In the genomic region with DNA sequence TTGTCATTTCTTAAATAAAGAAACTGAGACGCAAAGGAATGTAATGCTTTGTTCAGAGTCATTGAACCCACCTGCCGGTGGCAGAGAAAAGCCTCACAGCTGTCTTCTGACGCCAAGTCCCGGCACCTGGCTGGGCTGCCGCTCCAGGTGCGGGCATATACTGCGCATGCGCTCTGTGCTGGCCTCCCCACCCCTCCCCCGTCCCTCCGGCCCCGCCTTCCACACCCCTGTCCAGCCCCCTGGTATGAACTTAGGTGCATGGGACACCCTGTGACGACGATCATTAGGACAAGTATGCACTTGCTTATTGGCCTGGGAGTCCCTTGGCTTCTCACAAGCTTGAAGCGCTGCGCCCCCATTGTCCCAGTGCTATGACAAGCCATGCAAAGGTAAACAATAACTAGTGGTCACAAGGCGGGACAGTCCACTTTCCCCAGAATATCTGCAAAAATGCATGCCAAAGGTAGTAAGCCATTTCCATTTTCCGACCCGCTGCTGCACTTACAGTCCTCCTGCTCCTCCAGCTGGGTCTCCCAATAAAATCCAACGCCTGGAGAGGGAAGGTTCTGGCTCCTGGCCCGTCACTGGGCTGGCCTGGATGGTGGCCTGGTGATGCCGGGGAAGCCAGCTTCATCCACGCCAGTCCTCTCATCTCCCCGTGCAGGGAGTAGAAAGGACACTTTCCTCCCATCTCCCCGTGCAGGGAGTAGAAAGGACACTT, we compare ENCODE assay signal across 1 cellular context.
TF ChIP-seq lines count a peak whose summit lies in the region.

No MANE protein-coding gene starts in this region.

TF ChIP-seq in HepG2, 621 proteins besides CTCF, POLR2A, EP300 and RAD21 (continued from another document and continues in another):
- TF ChIP-seq, protein P1, sequence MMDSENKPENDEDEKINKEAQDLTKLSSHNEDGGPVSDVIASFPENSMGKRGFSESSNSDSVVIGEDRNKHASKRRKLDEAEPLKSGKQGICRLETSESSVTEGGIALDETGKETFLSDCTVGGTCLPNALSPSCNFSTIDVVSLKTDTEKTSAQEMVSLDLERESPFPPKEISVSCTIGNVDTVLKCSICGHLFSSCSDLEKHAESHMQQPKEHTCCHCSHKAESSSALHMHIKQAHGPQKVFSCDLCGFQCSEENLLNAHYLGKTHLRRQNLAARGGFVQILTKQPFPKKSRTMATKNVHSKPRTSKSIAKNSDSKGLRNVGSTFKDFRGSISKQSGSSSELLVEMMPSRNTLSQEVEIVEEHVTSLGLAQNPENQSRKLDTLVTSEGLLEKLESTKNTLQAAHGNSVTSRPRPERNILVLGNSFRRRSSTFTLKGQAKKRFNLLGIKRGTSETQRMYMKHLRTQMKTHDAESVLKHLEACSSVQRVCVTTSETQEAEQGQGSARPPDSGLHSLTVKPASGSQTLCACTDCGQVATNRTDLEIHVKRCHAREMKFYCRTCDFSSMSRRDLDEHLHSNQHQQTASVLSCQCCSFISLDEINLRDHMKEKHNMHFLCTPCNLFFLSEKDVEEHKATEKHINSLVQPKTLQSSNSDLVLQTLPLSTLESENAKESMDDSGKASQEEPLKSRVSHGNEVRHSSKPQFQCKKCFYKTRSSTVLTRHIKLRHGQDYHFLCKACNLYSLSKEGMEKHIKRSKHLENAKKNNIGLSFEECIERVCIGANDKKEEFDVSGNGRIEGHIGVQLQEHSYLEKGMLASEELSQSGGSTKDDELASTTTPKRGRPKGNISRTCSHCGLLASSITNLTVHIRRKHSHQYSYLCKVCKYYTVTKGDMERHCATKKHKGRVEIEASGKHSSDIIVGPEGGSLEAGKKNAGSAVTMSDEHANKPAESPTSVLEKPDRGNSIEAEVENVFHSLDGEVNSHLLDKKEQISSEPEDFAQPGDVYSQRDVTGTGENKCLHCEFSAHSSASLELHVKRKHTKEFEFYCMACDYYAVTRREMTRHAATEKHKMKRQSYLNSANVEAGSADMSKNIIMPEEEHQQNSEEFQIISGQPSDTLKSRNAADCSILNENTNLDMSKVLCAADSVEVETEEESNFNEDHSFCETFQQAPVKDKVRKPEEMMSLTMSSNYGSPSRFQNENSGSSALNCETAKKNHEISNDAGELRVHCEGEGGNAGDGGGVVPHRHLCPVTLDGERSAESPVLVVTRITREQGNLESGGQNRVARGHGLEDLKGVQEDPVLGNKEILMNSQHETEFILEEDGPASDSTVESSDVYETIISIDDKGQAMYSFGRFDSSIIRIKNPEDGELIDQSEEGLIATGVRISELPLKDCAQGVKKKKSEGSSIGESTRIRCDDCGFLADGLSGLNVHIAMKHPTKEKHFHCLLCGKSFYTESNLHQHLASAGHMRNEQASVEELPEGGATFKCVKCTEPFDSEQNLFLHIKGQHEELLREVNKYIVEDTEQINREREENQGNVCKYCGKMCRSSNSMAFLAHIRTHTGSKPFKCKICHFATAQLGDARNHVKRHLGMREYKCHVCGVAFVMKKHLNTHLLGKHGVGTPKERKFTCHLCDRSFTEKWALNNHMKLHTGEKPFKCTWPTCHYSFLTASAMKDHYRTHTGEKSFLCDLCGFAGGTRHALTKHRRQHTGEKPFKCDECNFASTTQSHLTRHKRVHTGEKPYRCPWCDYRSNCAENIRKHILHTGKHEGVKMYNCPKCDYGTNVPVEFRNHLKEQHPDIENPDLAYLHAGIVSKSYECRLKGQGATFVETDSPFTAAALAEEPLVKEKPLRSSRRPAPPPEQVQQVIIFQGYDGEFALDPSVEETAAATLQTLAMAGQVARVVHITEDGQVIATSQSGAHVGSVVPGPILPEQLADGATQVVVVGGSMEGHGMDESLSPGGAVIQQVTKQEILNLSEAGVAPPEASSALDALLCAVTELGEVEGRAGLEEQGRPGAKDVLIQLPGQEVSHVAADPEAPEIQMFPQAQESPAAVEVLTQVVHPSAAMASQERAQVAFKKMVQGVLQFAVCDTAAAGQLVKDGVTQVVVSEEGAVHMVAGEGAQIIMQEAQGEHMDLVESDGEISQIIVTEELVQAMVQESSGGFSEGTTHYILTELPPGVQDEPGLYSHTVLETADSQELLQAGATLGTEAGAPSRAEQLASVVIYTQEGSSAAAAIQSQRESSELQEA (CRISPR knock-in tag; IDR thresholded peaks at IDR 0.05; ENCODE audit: not compliant biosample characterization), result no peak
- TF ChIP-seq TEAD3 (CRISPR knock-in tag; optimal IDR thresholded peaks at IDR 0.05; ENCODE audit: borderline replicate concordance) (peak; percentile 45), ZNF619 (CRISPR knock-in tag; IDR thresholded peaks at IDR 0.05) (no peak), ZNF781 (CRISPR knock-in tag; IDR thresholded peaks at IDR 0.05; ENCODE audit: borderline replicate concordance, not compliant biosample characterization) (no peak), MIER3 (CRISPR knock-in tag; IDR thresholded peaks at IDR 0.05; ENCODE audit: borderline replicate concordance) (no peak), ARNT2 (CRISPR knock-in tag; IDR thresholded peaks at IDR 0.05; ENCODE audit: low read depth) (no peak), ZFX (CRISPR knock-in tag; IDR thresholded peaks at IDR 0.05; ENCODE audit: low read depth) (0 out of 2 replicates have a peak, but pooled peaks have one; percentile 29), HMG20B (CRISPR knock-in tag; conservative IDR thresholded peaks at IDR 0.05) (no peak), ZNF205 (CRISPR knock-in tag; IDR thresholded peaks at IDR 0.05) (no peak), ZNF709 (CRISPR knock-in tag; IDR thresholded peaks at IDR 0.05) (no peak), ZNF670 (CRISPR knock-in tag; IDR thresholded peaks at IDR 0.05; ENCODE audit: borderline replicate concordance) (no peak), MBD4 (IDR thresholded peaks at IDR 0.05; ENCODE audit: borderline replicate concordance, low read length) (no peak), ZNF20 (CRISPR knock-in tag; IDR thresholded peaks at IDR 0.05) (no peak), JUND (CRISPR knock-in tag; IDR thresholded peaks at IDR 0.05) (no peak), ZNF24 (IDR thresholded peaks at IDR 0.05) (no peak), SP4 (CRISPR knock-in tag; IDR thresholded peaks at IDR 0.05) (no peak), ZNF143 (CRISPR knock-in tag; IDR thresholded peaks at IDR 0.05) (no peak), MLLT10 (CRISPR knock-in tag; IDR thresholded peaks at IDR 0.05) (no peak), ZBTB1 (CRISPR knock-in tag; IDR thresholded peaks at IDR 0.05; ENCODE audit: borderline replicate concordance) (no peak)
- TF ChIP-seq, protein P2, sequence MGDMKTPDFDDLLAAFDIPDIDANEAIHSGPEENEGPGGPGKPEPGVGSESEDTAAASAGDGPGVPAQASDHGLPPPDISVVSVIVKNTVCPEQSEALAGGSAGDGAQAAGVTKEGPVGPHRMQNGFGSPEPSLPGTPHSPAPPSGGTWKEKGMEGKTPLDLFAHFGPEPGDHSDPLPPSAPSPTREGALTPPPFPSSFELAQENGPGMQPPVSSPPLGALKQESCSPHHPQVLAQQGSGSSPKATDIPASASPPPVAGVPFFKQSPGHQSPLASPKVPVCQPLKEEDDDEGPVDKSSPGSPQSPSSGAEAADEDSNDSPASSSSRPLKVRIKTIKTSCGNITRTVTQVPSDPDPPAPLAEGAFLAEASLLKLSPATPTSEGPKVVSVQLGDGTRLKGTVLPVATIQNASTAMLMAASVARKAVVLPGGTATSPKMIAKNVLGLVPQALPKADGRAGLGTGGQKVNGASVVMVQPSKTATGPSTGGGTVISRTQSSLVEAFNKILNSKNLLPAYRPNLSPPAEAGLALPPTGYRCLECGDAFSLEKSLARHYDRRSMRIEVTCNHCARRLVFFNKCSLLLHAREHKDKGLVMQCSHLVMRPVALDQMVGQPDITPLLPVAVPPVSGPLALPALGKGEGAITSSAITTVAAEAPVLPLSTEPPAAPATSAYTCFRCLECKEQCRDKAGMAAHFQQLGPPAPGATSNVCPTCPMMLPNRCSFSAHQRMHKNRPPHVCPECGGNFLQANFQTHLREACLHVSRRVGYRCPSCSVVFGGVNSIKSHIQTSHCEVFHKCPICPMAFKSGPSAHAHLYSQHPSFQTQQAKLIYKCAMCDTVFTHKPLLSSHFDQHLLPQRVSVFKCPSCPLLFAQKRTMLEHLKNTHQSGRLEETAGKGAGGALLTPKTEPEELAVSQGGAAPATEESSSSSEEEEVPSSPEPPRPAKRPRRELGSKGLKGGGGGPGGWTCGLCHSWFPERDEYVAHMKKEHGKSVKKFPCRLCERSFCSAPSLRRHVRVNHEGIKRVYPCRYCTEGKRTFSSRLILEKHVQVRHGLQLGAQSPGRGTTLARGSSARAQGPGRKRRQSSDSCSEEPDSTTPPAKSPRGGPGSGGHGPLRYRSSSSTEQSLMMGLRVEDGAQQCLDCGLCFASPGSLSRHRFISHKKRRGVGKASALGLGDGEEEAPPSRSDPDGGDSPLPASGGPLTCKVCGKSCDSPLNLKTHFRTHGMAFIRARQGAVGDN (CRISPR knock-in tag; IDR thresholded peaks at IDR 0.05), result peak; percentile 71
- TF ChIP-seq, protein P3, sequence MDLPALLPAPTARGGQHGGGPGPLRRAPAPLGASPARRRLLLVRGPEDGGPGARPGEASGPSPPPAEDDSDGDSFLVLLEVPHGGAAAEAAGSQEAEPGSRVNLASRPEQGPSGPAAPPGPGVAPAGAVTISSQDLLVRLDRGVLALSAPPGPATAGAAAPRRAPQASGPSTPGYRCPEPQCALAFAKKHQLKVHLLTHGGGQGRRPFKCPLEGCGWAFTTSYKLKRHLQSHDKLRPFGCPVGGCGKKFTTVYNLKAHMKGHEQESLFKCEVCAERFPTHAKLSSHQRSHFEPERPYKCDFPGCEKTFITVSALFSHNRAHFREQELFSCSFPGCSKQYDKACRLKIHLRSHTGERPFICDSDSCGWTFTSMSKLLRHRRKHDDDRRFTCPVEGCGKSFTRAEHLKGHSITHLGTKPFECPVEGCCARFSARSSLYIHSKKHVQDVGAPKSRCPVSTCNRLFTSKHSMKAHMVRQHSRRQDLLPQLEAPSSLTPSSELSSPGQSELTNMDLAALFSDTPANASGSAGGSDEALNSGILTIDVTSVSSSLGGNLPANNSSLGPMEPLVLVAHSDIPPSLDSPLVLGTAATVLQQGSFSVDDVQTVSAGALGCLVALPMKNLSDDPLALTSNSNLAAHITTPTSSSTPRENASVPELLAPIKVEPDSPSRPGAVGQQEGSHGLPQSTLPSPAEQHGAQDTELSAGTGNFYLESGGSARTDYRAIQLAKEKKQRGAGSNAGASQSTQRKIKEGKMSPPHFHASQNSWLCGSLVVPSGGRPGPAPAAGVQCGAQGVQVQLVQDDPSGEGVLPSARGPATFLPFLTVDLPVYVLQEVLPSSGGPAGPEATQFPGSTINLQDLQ (CRISPR knock-in tag; IDR thresholded peaks at IDR 0.05), result no peak
- TF ChIP-seq, protein P4, sequence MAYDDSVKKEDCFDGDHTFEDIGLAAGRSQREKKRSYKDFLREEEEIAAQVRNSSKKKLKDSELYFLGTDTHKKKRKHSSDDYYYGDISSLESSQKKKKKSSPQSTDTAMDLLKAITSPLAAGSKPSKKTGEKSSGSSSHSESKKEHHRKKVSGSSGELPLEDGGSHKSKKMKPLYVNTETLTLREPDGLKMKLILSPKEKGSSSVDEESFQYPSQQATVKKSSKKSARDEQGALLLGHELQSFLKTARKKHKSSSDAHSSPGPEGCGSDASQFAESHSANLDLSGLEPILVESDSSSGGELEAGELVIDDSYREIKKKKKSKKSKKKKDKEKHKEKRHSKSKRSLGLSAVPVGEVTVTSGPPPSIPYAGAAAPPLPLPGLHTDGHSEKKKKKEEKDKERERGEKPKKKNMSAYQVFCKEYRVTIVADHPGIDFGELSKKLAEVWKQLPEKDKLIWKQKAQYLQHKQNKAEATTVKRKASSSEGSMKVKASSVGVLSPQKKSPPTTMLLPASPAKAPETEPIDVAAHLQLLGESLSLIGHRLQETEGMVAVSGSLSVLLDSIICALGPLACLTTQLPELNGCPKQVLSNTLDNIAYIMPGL (CRISPR knock-in tag; IDR thresholded peaks at IDR 0.05; ENCODE audit: borderline replicate concordance in 1 of 2, low read depth in 1 of 2), result no peak
- TF ChIP-seq, protein P5, sequence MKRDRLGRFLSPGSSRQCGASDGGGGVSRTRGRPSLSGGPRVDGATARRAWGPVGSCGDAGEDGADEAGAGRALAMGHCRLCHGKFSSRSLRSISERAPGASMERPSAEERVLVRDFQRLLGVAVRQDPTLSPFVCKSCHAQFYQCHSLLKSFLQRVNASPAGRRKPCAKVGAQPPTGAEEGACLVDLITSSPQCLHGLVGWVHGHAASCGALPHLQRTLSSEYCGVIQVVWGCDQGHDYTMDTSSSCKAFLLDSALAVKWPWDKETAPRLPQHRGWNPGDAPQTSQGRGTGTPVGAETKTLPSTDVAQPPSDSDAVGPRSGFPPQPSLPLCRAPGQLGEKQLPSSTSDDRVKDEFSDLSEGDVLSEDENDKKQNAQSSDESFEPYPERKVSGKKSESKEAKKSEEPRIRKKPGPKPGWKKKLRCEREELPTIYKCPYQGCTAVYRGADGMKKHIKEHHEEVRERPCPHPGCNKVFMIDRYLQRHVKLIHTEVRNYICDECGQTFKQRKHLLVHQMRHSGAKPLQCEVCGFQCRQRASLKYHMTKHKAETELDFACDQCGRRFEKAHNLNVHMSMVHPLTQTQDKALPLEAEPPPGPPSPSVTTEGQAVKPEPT (CRISPR knock-in tag; IDR thresholded peaks at IDR 0.05; ENCODE audit: low read depth), result 0 out of 2 replicates have a peak, but pooled peaks have one; percentile 46
- TF ChIP-seq, protein P6, sequence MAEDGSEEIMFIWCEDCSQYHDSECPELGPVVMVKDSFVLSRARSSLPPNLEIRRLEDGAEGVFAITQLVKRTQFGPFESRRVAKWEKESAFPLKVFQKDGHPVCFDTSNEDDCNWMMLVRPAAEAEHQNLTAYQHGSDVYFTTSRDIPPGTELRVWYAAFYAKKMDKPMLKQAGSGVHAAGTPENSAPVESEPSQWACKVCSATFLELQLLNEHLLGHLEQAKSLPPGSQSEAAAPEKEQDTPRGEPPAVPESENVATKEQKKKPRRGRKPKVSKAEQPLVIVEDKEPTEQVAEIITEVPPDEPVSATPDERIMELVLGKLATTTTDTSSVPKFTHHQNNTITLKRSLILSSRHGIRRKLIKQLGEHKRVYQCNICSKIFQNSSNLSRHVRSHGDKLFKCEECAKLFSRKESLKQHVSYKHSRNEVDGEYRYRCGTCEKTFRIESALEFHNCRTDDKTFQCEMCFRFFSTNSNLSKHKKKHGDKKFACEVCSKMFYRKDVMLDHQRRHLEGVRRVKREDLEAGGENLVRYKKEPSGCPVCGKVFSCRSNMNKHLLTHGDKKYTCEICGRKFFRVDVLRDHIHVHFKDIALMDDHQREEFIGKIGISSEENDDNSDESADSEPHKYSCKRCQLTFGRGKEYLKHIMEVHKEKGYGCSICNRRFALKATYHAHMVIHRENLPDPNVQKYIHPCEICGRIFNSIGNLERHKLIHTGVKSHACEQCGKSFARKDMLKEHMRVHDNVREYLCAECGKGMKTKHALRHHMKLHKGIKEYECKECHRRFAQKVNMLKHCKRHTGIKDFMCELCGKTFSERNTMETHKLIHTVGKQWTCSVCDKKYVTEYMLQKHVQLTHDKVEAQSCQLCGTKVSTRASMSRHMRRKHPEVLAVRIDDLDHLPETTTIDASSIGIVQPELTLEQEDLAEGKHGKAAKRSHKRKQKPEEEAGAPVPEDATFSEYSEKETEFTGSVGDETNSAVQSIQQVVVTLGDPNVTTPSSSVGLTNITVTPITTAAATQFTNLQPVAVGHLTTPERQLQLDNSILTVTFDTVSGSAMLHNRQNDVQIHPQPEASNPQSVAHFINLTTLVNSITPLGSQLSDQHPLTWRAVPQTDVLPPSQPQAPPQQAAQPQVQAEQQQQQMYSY (CRISPR knock-in tag; IDR thresholded peaks at IDR 0.05), result no peak
- TF ChIP-seq, protein P7, sequence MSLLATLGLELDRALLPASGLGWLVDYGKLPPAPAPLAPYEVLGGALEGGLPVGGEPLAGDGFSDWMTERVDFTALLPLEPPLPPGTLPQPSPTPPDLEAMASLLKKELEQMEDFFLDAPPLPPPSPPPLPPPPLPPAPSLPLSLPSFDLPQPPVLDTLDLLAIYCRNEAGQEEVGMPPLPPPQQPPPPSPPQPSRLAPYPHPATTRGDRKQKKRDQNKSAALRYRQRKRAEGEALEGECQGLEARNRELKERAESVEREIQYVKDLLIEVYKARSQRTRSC (CRISPR knock-in tag; IDR thresholded peaks at IDR 0.05; ENCODE audit: low read depth), result no peak
